8 cellular contexts compared by ENCODE assay signal in the genomic region with DNA sequence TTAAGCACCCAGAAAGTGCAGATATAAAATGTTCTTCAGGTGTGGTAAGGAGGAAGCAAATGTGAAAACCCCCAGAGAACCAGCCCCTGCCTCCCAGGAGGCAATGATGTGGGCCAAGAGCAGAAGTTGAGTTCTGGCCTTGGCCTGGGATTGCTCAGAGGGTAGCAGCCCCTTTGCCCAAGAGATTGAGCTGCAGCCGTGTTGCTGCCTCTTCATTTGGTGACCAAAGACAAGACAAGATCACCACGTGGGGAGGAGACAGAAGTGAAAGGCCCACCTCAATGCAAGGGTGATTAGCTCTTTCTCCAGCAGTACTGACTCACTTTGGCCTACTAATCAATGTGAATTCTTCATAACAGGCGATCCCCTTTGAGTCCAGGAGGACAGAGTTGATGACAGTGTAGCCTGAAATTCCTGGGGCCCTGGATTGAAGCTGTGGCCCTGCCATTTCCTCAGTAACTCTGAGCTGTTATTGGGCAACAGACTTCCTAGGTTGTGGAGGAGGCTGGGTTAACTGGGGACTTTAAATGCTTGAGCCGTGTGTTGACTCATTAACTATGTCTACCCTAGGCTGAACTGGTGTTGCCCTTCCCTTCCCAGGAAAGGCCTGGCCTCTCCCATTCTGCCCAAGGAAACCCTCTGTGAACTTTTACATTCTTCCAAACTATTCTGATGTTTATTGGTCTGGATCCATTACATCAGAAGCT.
A peak's percentile ranks its signal among the peaks of the same experiment; 100 is the strongest.
DNase-seq lines count a peak whose midpoint lies in the region; ATAC-seq and TF ChIP-seq lines count a peak whose summit lies in the region.

No MANE protein-coding gene starts in this region.

- H3K9me3 ChIP-seq in neutrophil, result no peaks in the 10 kb centered on the region
- no peaks in the 10 kb centered on the region for H3K9me3 ChIP-seq in effector memory CD4-positive, alpha-beta T cell (ENCODE audit: control insufficient read depth, low read length)

- intact Hi-C loops in posterior cingulate gyrus (cut with DNase I), result no loop called here

- H3K4me3 ChIP-seq in cardiac fibroblast (replicated peaks in 1 of 2; ENCODE audit: low read depth in 2 of 2, low read length in 2 of 2), result no peak overlapping the region
- no peak overlapping the region for H3K4me3 ChIP-seq in neutrophil (ENCODE audit: low read depth in 1 of 2, low read length in 1 of 2)
- H3K4me3 ChIP-seq in effector memory CD4-positive, alpha-beta T cell (ENCODE audit: insufficient read depth, low read depth, low read length, poor library complexity, severe bottlenecking), result no peak overlapping the region

- no peak for TF ChIP-seq CTCF in cardiac fibroblast (IDR thresholded peaks at IDR 0.05; ENCODE audit: low read depth, low read length)
- no peak for TF ChIP-seq CTCF in neutrophil (IDR thresholded peaks at IDR 0.05)

- ATAC-seq in GM19043 (IDR thresholded peaks at IDR 0.05; ENCODE audit: low read depth, unreplicated experiment) (peak; percentile 25), HG03460 (IDR thresholded peaks at IDR 0.05; ENCODE audit: unreplicated experiment) (peak; percentile 32)

- DNase-seq in cardiac fibroblast (ENCODE audit: low read depth in 2 of 2), result peak; percentile 69 to 79
- no peak for DNase-seq in effector memory CD4-positive, alpha-beta T cell
- DNase-seq in posterior cingulate gyrus, result no peak
- DNase-seq in C1 segment of cervical spinal cord (lab: John Stamatoyannopoulos, UW), result no peak
- DNase-seq in activated CD4-positive, alpha-beta T cell treated with anti-CD3 and anti-CD28 coated beads for 48 hours, result no peak

- H3K4me1 ChIP-seq in neutrophil (ENCODE audit: control insufficient read depth in 1 of 2, insufficient read depth in 1 of 2, low read depth in 1 of 2, low read length in 1 of 2), result peaks cover 29 to 57% of the 10 kb centered on the region in 2 experiments
- peaks cover 21% of the 10 kb centered on the region for H3K4me1 ChIP-seq in effector memory CD4-positive, alpha-beta T cell (ENCODE audit: control insufficient read depth, insufficient read depth, low read length, poor library complexity, severe bottlenecking)

- no peaks in the 10 kb centered on the region for H3K36me3 ChIP-seq in neutrophil
- H3K36me3 ChIP-seq in effector memory CD4-positive, alpha-beta T cell (ENCODE audit: control insufficient read depth, insufficient read depth, low read length), result peaks cover 11% of the 10 kb centered on the region

- H3K27me3 ChIP-seq in neutrophil, result no peaks in the 10 kb centered on the region
- no peaks in the 10 kb centered on the region for H3K27me3 ChIP-seq in effector memory CD4-positive, alpha-beta T cell (replicated peaks; ENCODE audit: control insufficient read depth, insufficient read depth, low read length, poor library complexity, severe bottlenecking)

- peak overlapping the region; percentile 72 for H3K27ac ChIP-seq in neutrophil
- no peak overlapping the region for H3K27ac ChIP-seq in effector memory CD4-positive, alpha-beta T cell (ENCODE audit: insufficient read depth, low read length, poor library complexity, severe bottlenecking)

Comparison
In these comparisons a context has a peak if more than half of its experiments do, and no peak if none do; other contexts are left out.
1. DNase-seq: peak in cardiac fibroblast (2 of 2); none in effector memory CD4-positive, alpha-beta T cell (0 of 3), posterior cingulate gyrus (0 of 10), C1 segment of cervical spinal cord (0 of 14) and activated CD4-positive, alpha-beta T cell treated with anti-CD3 and anti-CD28 coated beads for 48 hours (single experiment).